ENCODE assay signal across 8 cellular contexts in the genomic region with DNA sequence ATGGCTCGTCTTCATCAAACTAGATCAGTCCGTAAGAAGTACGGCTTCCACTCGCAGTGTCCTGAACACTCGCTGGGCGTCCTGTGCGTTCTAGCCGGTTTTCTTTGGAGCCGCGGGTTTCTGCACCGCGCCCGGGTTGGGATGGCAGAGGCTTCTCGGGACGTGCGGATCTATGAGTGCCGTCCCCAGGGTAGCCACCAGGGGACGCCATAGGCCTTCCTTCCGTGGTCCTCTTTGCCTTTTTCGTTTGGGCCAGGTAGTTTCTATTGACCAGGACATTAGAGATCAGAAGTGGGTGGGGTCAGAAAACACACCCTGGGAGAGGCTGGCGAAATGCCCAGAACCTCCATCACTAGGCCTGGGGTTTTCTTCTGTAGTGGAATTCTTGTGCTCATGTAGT.
A peak's percentile ranks its signal among the peaks of the same experiment; 100 is the strongest.
DNase-seq lines count a peak whose midpoint lies in the region; ATAC-seq and TF ChIP-seq lines count a peak whose summit lies in the region.

No MANE protein-coding gene starts in this region.

- TF ChIP-seq CTCF in cardiac muscle cell (IDR thresholded peaks at IDR 0.05; ENCODE audit: low read depth, low read length): peak; percentile 96
- TF ChIP-seq CTCF in PC-3 (conservative IDR thresholded peaks at IDR 0.05; ENCODE audit: low read depth, low read length): peak; percentile 29
- TF ChIP-seq CTCF in fibroblast of mammary gland (conservative IDR thresholded peaks at IDR 0.05; ENCODE audit: control insufficient read depth, insufficient read depth, low read depth, low read length): peak; percentile 72
- TF ChIP-seq CTCF in tibial artery (IDR thresholded peaks at IDR 0.05): peak; percentile 18 to 29

- DNase-seq in cardiac muscle cell (ENCODE audit: low read depth in 1 of 2, low spot score in 1 of 2): peak in 1 of 2 donors; percentile 64
- no peak for DNase-seq in Right ventricle myocardium inferior (ENCODE audit: missing footprints)
- peak; percentile 3 for DNase-seq in PC-3
- DNase-seq in fibroblast of mammary gland (ENCODE audit: low read depth): peak; percentile 39
- no peak for DNase-seq in tibial artery
- no peak for DNase-seq in NCI-H2196 (lab: John Stamatoyannopoulos, UW; ENCODE audit: unreplicated experiment)
- DNase-seq in NOMO-1 (lab: John Stamatoyannopoulos, UW; ENCODE audit: unreplicated experiment in 2 of 2): no peak
- no peak for DNase-seq in NCI-H128 (lab: John Stamatoyannopoulos, UW; ENCODE audit: unreplicated experiment)

- no peak overlapping the region for H3K9ac ChIP-seq in PC-3 (ENCODE audit: low read length)

- ATAC-seq in Right ventricle myocardium inferior (no peak), PC-3 (no peak)

- no peak overlapping the region for H3K4me2 ChIP-seq in PC-3 (ENCODE audit: low read length)

- H4K20me1 ChIP-seq in PC-3 (ENCODE audit: low read length): no peaks in the 10 kb centered on the region

- H3K27me3 ChIP-seq in cardiac muscle cell (peaks cover 51% of the 10 kb centered on the region), PC-3 (ENCODE audit: low read length) (no peaks in the 10 kb centered on the region), tibial artery (peaks cover 0 to 11% of the 10 kb centered on the region in 2 donors)

- no peaks in the 10 kb centered on the region for H3K4me1 ChIP-seq in cardiac muscle cell (ENCODE audit: low read depth)
- H3K4me1 ChIP-seq in PC-3 (ENCODE audit: insufficient read depth, low read length): no peaks in the 10 kb centered on the region
- peaks cover 0 to 10% (median 0%) of the 10 kb centered on the region in 4 donors for H3K4me1 ChIP-seq in tibial artery

- H3K4me3 ChIP-seq in cardiac muscle cell (no peak overlapping the region), PC-3 (ENCODE audit: low read length) (no peak overlapping the region), fibroblast of mammary gland (ENCODE audit: control insufficient read depth, low read depth, low read length) (no peak overlapping the region), tibial artery (no peak overlapping the region)

- H3K9me3 ChIP-seq in cardiac muscle cell (ENCODE audit: low read depth) (no peaks in the 10 kb centered on the region), PC-3 (ENCODE audit: low read length) (no peaks in the 10 kb centered on the region), tibial artery (no peaks in the 10 kb centered on the region)

- BruUV-seq in PC-3 (replicated peaks; lab: Mats Ljungman, UMichigan): no TSS peak

- POLR2A ChIA-PET in PC-3 (lab: Charles Lee; ENCODE audit: unreplicated experiment): no interaction called here

- H3K27ac ChIP-seq in cardiac muscle cell (no peak overlapping the region), PC-3 (ENCODE audit: low read length) (no peak overlapping the region), tibial artery (no peak overlapping the region)

- CTCF ChIA-PET in PC-3 (lab: Charles Lee): no interaction called here

- no peak overlapping the region for H2AFZ ChIP-seq in PC-3 (ENCODE audit: low read length)

- intact Hi-C loops in Right ventricle myocardium inferior (cut with DNase I) (no loop called here), PC-3 (cut with micrococcal nuclease) (no loop called here), tibial artery (cut with DNase I; ENCODE audit: low total_unique reads) (no loop called here)

- H3K79me2 ChIP-seq in PC-3 (ENCODE audit: low read length): no peaks in the 10 kb centered on the region

- H3K9me2 ChIP-seq in PC-3 (replicated peaks; ENCODE audit: low read length): no peaks in the 10 kb centered on the region

- no peaks in the 10 kb centered on the region for H3F3A ChIP-seq in PC-3 (ENCODE audit: low read length, unreplicated experiment)

- H3K36me3 ChIP-seq in cardiac muscle cell: no peaks in the 10 kb centered on the region
- H3K36me3 ChIP-seq in PC-3 (ENCODE audit: low read depth, low read length): no peaks in the 10 kb centered on the region
- H3K36me3 ChIP-seq in tibial artery: no peaks in the 10 kb centered on the region

Comparison
In these comparisons a context has a peak if more than half of its experiments do, and no peak if none do; other contexts are left out.
1. DNase-seq: peak in PC-3 (single experiment) and fibroblast of mammary gland (single experiment); none in Right ventricle myocardium inferior (single experiment), tibial artery (0 of 2), NCI-H2196 (single experiment), NOMO-1 (0 of 2) and NCI-H128 (single experiment).
2. CTCF ChIP-seq: peak in every context shown above with its lines; median percentile 96 in cardiac muscle cell; 72 in fibroblast of mammary gland; 29 in PC-3; 24 in tibial artery.